In genomic region chr12:56872366-56872765, GRCh38 we compare ENCODE assay signal across 20 cellular contexts.
"Had no signal": no experiment of that assay in that cellular context is flagged by ENCODE, and none has a peak within 500 bp of the region (broad histone marks: within the 10 kb centered on the region; RNA-seq: fewer than 3 reads in every experiment).

No MANE protein-coding gene starts in this region.

- H3K4me1 ChIP-seq: SJSA1 had no signal

- H3K4me3 ChIP-seq: SJSA1, SK-N-MC had no signal

- H3K27me3 ChIP-seq: SJSA1 had no signal

- DNase-seq: Karpas-422, KG1, MM.1S, NCI-H1092 treated with DMSO at 0.1 percent for 48 hours, NCI-H1436, NCI-H187, NCI-H2029, NCI-H2081 treated with DMSO at 0.1 percent for 48 hours, NCI-H2171, NCI-H226, NCI-H446, NCI-H510A, NCI-H524 treated with DMSO at 0.1 percent for 48 hours, NCI-H69, NCI-H774, Right ventricle myocardium superior, RPMI8226, SIG-M5 had no signal

- H3K36me3 ChIP-seq: SJSA1 had no signal

- H3K27ac ChIP-seq: SJSA1 had no signal
